9 cellular contexts compared by ENCODE assay signal in the genomic region with DNA sequence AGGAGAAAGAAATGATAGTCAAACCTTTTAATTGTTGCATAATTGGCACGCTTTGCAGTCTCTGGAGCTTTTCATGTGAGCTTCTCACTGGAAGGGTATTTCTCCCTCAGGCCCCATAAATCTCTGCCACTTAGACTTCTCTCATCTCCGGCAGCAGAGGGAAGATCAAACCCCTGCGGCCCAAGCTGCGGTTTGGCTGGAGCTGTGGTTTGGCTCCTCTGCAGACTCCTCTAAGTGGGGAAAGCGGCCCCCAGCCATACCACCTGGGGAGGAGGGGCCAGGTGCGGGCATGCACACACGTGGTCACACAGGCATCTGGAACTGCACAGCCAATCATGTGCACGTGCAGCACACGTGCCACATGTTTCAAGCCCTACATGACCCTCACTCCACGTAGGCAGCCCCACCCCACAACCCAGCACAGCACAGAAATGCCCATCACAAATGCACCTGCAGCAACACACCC. TPM values are rescaled to one million over a fixed set of nuclear protein-coding genes. Genes with fewer than 3 reads are reported as not detected.
DNase-seq lines count a peak whose midpoint lies in the region; ATAC-seq, FAIRE-seq and TF ChIP-seq lines count a peak whose summit lies in the region.
"Had no signal": no experiment of that assay in that cellular context is flagged by ENCODE, and none has a peak within 500 bp of the region (broad histone marks: within the 10 kb centered on the region; RNA-seq: fewer than 3 reads in every experiment).

No MANE protein-coding gene starts in this region.

- no peaks in the 10 kb centered on the region for H3K4me1 Mint-ChIP-seq in CD14-positive monocyte
- H3K4me1 Mint-ChIP-seq: activated B cell treated with CpG ODN at 0.5 μM for 24 hours had no signal

- H3K36me3 Mint-ChIP-seq in CD14-positive monocyte, result no peaks in the 10 kb centered on the region

- H3K27me3 Mint-ChIP-seq in CD14-positive monocyte (ENCODE audit: low read depth in 3 of 3), result peaks cover 20 to 55% (median 22%) of the 10 kb centered on the region in 3 donors

- no peaks in the 10 kb centered on the region for H3K9me3 Mint-ChIP-seq in CD14-positive monocyte
- H3K9me3 Mint-ChIP-seq: activated B cell treated with CpG ODN at 0.5 μM for 24 hours had no signal

- H3K4me3 Mint-ChIP-seq in CD14-positive monocyte, result peak overlapping the region in 1 of 2 donors; percentile 33
- H3K4me3 Mint-ChIP-seq: activated B cell treated with CpG ODN at 0.5 μM for 24 hours had no signal

- intact Hi-C loops in CD14-positive monocyte (cut with micrococcal nuclease), result no loop called here

- no peak for TF ChIP-seq CTCF in CD14-positive monocyte (IDR thresholded peaks at IDR 0.05)

- no peak overlapping the region for H3K27ac Mint-ChIP-seq in CD14-positive monocyte
- H3K27ac Mint-ChIP-seq: activated B cell treated with CpG ODN at 0.5 μM for 24 hours had no signal

- DNase-seq in CD14-positive monocyte (ENCODE audit: low spot score), result peak; percentile 15
- DNase-seq in LHCN-M2 (ENCODE audit: low read depth), result peak; percentile 63
- DNase-seq in iris pigment epithelial cell (ENCODE audit: low read depth), result peak; percentile 42
- no peak for DNase-seq in frontal cortex (ENCODE audit: low spot score in 2 of 2)
- no peak for DNase-seq in NK-92 treated with Interleukin-12 subunit alpha and Interleukin-12 subunit beta, amount 100 ng/mL, for 24 hours (lab: John Stamatoyannopoulos, UW)
- DNase-seq: activated B cell treated with CpG ODN at 0.5 μM for 24 hours had no signal

- ATAC-seq in SK-N-SH treated with all-trans-retinoic acid at 6 μM for 48 hours, result peak; percentile 85
- no peak for ATAC-seq in HG02852 (IDR thresholded peaks at IDR 0.05; ENCODE audit: unreplicated experiment)
- ATAC-seq in HG02840 (IDR thresholded peaks at IDR 0.05; ENCODE audit: low FRiP score, unreplicated experiment), result no peak

- no peak for FAIRE-seq in frontal cortex (lab: Jason Lieb, UNC)

TF ChIP-seq in SK-N-SH treated with all-trans-retinoic acid at 6 μM for 48 hours, 23 proteins besides CTCF, POLR2A, EP300 and RAD21:
- peak; percentile 79; the same call in 1 of the 2 replicates for TF ChIP-seq PATZ1 (CRISPR knock-in tag; IDR thresholded peaks at IDR 0.05; ENCODE audit: borderline replicate concordance)
- peak; percentile 87 for TF ChIP-seq TOX (CRISPR knock-in tag; IDR thresholded peaks at IDR 0.05; ENCODE audit: borderline replicate concordance)
- peak; percentile 91 for TF ChIP-seq ZC3H10 (CRISPR knock-in tag; IDR thresholded peaks at IDR 0.05)
- TF ChIP-seq POU6F1 (CRISPR knock-in tag; IDR thresholded peaks at IDR 0.05; ENCODE audit: borderline replicate concordance, low read depth), result no peak; the same call in 1 of the 2 replicates
- TF ChIP-seq, protein P1, sequence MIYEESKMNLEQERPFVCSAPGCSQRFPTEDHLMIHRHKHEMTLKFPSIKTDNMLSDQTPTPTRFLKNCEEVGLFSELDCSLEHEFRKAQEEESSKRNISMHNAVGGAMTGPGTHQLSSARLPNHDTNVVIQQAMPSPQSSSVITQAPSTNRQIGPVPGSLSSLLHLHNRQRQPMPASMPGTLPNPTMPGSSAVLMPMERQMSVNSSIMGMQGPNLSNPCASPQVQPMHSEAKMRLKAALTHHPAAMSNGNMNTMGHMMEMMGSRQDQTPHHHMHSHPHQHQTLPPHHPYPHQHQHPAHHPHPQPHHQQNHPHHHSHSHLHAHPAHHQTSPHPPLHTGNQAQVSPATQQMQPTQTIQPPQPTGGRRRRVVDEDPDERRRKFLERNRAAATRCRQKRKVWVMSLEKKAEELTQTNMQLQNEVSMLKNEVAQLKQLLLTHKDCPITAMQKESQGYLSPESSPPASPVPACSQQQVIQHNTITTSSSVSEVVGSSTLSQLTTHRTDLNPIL (CRISPR knock-in tag; IDR thresholded peaks at IDR 0.05; ENCODE audit: low read depth), result no peak
- TF ChIP-seq PPARA (CRISPR knock-in tag; IDR thresholded peaks at IDR 0.05; ENCODE audit: borderline replicate concordance), result no peak
- TF ChIP-seq ZNF8 (CRISPR knock-in tag; IDR thresholded peaks at IDR 0.05), result no peak
- TF ChIP-seq CSRNP3 (CRISPR knock-in tag; IDR thresholded peaks at IDR 0.05), result no peak
- TF ChIP-seq ARNTL (CRISPR knock-in tag; IDR thresholded peaks at IDR 0.05; ENCODE audit: borderline replicate concordance, low read depth), result no peak
- no peak for TF ChIP-seq OSR1 (CRISPR knock-in tag; IDR thresholded peaks at IDR 0.05)
- TF ChIP-seq GLIS3 (CRISPR knock-in tag; IDR thresholded peaks at IDR 0.05), result no peak

RNA-seq across cellular contexts. Expression of gene UBE2T, which starts 58.3 kb away (rescaled TPM):
- 1 to 10 TPM in 1 of 2 donors, under 1 TPM in 1; 0.38 to 1.3 TPM for polyA plus RNA-seq in CD14-positive monocyte
- total RNA-seq in LHCN-M2 (2014; rRNA removed) (78.4 and 107 TPM in 2 replicates), frontal cortex (35.5 TPM)
- polyA plus RNA-seq in LHCN-M2 (2012), result 44.9 TPM

Comparison
In these comparisons a context has a peak if more than half of its experiments do, and no peak if none do; other contexts are left out.
1. DNase-seq: peak in CD14-positive monocyte (single experiment), LHCN-M2 (single experiment) and iris pigment epithelial cell (single experiment); none in frontal cortex (0 of 2) and NK-92 treated with Interleukin-12 subunit alpha and Interleukin-12 subunit beta, amount 100 ng/mL, for 24 hours (single experiment).